ENCODE assay signal across 1 cellular context in the genomic region with DNA sequence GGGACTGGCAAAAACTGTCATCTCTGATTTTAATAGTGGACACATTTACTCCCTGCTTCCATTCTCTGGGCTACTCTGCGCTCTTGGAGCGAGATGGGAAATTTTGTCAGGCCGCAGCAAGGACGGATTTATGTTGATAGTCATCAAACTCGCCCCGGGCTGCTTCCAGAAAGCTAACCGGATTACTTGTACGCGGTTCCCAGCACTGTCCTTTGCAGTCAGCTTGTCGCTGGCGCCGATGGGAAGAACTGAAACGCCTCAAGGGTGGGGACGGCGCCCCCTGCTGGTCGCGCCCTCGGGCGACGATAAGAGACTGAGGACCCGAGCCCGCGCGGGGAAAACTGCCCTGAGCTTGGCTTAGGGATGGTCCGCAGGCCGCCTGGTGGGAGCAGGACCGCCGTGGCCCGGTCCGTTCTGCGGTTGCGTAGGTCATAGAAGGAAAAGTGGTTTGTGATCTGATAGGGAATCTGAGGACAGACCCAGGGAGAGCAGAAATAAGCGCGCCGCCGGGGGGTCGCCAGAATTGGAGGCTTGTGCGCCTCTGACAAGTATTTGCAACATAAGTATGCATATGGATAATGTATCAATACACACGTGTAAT.
TF ChIP-seq lines count a peak whose summit lies in the region.

No MANE protein-coding gene starts in this region.

TF ChIP-seq in HepG2, 621 proteins besides CTCF, POLR2A, EP300 and RAD21 (continued from another document and continues in another):
- 0 out of 2 replicates have a peak, but pooled peaks have one; percentile 37 for TF ChIP-seq FOXP4 (CRISPR knock-in tag; IDR thresholded peaks at IDR 0.05)
- TF ChIP-seq HNF4A (CRISPR knock-in tag; IDR thresholded peaks at IDR 0.05): peak; percentile 38; the same call in 1 of the 2 replicates
- no peak for TF ChIP-seq PCBP1 (IDR thresholded peaks at IDR 0.05; ENCODE audit: borderline replicate concordance, low read depth, low read length)
- no peak for TF ChIP-seq CREM (IDR thresholded peaks at IDR 0.05)
- no peak for TF ChIP-seq CREM (CRISPR knock-in tag; IDR thresholded peaks at IDR 0.05)
- no peak for TF ChIP-seq SRF (IDR thresholded peaks at IDR 0.05; ENCODE audit: low read depth, low read length)
- TF ChIP-seq, protein P1, sequence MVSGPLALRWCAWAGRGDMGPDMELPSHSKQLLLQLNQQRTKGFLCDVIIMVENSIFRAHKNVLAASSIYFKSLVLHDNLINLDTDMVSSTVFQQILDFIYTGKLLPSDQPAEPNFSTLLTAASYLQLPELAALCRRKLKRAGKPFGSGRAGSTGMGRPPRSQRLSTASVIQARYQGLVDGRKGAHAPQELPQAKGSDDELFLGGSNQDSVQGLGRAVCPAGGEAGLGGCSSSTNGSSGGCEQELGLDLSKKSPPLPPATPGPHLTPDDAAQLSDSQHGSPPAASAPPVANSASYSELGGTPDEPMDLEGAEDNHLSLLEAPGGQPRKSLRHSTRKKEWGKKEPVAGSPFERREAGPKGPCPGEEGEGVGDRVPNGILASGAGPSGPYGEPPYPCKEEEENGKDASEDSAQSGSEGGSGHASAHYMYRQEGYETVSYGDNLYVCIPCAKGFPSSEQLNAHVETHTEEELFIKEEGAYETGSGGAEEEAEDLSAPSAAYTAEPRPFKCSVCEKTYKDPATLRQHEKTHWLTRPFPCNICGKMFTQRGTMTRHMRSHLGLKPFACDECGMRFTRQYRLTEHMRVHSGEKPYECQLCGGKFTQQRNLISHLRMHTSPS (CRISPR knock-in tag; IDR thresholded peaks at IDR 0.05; ENCODE audit: low read depth): no peak
- peak; percentile 84 for TF ChIP-seq ZNF430 (CRISPR knock-in tag; IDR thresholded peaks at IDR 0.05)
- TF ChIP-seq KAT7 (CRISPR knock-in tag; IDR thresholded peaks at IDR 0.05; ENCODE audit: borderline replicate concordance): peak; percentile 81; the same call in 1 of the 2 replicates
- TF ChIP-seq ZBTB20 (CRISPR knock-in tag; IDR thresholded peaks at IDR 0.05; ENCODE audit: borderline replicate concordance, low read depth): peak; percentile 66; the same call in 1 of the 2 replicates
- TF ChIP-seq RXRB (CRISPR knock-in tag; IDR thresholded peaks at IDR 0.05; ENCODE audit: borderline replicate concordance): peak; percentile 75
- TF ChIP-seq FOXA3 (CRISPR knock-in tag; IDR thresholded peaks at IDR 0.05): peak; percentile 81
- TF ChIP-seq, protein P2, sequence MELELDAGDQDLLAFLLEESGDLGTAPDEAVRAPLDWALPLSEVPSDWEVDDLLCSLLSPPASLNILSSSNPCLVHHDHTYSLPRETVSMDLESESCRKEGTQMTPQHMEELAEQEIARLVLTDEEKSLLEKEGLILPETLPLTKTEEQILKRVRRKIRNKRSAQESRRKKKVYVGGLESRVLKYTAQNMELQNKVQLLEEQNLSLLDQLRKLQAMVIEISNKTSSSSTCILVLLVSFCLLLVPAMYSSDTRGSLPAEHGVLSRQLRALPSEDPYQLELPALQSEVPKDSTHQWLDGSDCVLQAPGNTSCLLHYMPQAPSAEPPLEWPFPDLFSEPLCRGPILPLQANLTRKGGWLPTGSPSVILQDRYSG (CRISPR knock-in tag; IDR thresholded peaks at IDR 0.05): 0 out of 2 replicates have a peak, but pooled peaks have one; percentile 22
- TF ChIP-seq ATAD3A (CRISPR knock-in tag; IDR thresholded peaks at IDR 0.05): no peak
- no peak for TF ChIP-seq E2F1 (CRISPR knock-in tag; IDR thresholded peaks at IDR 0.05)
- TF ChIP-seq BHLHE40 (IDR thresholded peaks at IDR 0.05; ENCODE audit: low read length): no peak
- peak; percentile 51; the same call in 1 of the 2 replicates for TF ChIP-seq RFX5 (IDR thresholded peaks at IDR 0.05; ENCODE audit: low read depth, low read length)
- TF ChIP-seq POLR2G (IDR thresholded peaks at IDR 0.05; ENCODE audit: low read depth, low read length): no peak
- TF ChIP-seq, protein P3, sequence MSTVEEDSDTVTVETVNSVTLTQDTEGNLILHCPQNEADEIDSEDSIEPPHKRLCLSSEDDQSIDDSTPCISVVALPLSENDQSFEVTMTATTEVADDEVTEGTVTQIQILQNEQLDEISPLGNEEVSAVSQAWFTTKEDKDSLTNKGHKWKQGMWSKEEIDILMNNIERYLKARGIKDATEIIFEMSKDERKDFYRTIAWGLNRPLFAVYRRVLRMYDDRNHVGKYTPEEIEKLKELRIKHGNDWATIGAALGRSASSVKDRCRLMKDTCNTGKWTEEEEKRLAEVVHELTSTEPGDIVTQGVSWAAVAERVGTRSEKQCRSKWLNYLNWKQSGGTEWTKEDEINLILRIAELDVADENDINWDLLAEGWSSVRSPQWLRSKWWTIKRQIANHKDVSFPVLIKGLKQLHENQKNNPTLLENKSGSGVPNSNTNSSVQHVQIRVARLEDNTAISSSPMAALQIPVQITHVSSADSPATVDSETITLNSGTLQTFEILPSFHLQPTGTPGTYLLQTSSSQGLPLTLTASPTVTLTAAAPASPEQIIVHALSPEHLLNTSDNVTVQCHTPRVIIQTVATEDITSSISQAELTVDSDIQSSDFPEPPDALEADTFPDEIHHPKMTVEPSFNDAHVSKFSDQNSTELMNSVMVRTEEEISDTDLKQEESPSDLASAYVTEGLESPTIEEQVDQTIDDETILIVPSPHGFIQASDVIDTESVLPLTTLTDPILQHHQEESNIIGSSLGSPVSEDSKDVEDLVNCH (CRISPR knock-in tag; IDR thresholded peaks at IDR 0.05): no peak
- TF ChIP-seq ZNF572 (CRISPR knock-in tag; IDR thresholded peaks at IDR 0.05): no peak
- TF ChIP-seq MED1 (CRISPR knock-in tag; IDR thresholded peaks at IDR 0.05): peak; percentile 74
- no peak for TF ChIP-seq NFAT5 (CRISPR knock-in tag; IDR thresholded peaks at IDR 0.05)
- no peak for TF ChIP-seq ZNF513 (CRISPR knock-in tag; conservative IDR thresholded peaks at IDR 0.05)
- TF ChIP-seq ZNF256 (CRISPR knock-in tag; conservative IDR thresholded peaks at IDR 0.05): no peak
- no peak for TF ChIP-seq NCOA1 (CRISPR knock-in tag; IDR thresholded peaks at IDR 0.05)
- TF ChIP-seq TCF12 (IDR thresholded peaks at IDR 0.05): no peak
- 0 out of 2 replicates have a peak, but pooled peaks have one; percentile 59 for TF ChIP-seq TCF12 (CRISPR knock-in tag; IDR thresholded peaks at IDR 0.05)
- no peak for TF ChIP-seq STAT5B (CRISPR knock-in tag; IDR thresholded peaks at IDR 0.05)
- TF ChIP-seq ZNF101 (CRISPR knock-in tag; IDR thresholded peaks at IDR 0.05; ENCODE audit: borderline replicate concordance, low read depth): no peak
- no peak for TF ChIP-seq NBN (conservative IDR thresholded peaks at IDR 0.05)
- 0 out of 2 replicates have a peak, but pooled peaks have one; percentile 42 for TF ChIP-seq ZNF563 (CRISPR knock-in tag; IDR thresholded peaks at IDR 0.05)
- TF ChIP-seq ZNF761 (CRISPR knock-in tag; conservative IDR thresholded peaks at IDR 0.05): no peak
- TF ChIP-seq TEF (CRISPR knock-in tag; IDR thresholded peaks at IDR 0.05): no peak
- no peak for TF ChIP-seq ZFP90 (CRISPR knock-in tag; IDR thresholded peaks at IDR 0.05; ENCODE audit: borderline replicate concordance)
